ENCODE assay signal across 24 cellular contexts in genomic region chr10:85617751-85618150, GRCh38.
DNase-seq lines count a peak whose midpoint lies in the region; ATAC-seq and TF ChIP-seq lines count a peak whose summit lies in the region.
"Had no signal": no experiment of that assay in that cellular context is flagged by ENCODE, and none has a peak within 500 bp of the region (broad histone marks: within the 10 kb centered on the region; RNA-seq: fewer than 3 reads in every experiment).

No MANE protein-coding gene starts in this region.

- no peak overlapping the region for H2AK5ac ChIP-seq in neuronal stem cell (ENCODE audit: low read depth, low read length)

- H3K9me3 Mint-ChIP-seq in endodermal cell: no peaks in the 10 kb centered on the region
- H3K9me3 Mint-ChIP-seq: CD4-positive, alpha-beta memory T cell; CD4-positive, CD25-positive, alpha-beta regulatory T cell; CD8-positive, alpha-beta memory T cell had no signal

- no peak overlapping the region for H3K4ac ChIP-seq in neuronal stem cell (ENCODE audit: low read length)

- H3K4me3 ChIP-seq in right cardiac atrium (ENCODE audit: low read length) (no peak overlapping the region), endodermal cell (ENCODE audit: low read length) (no peak overlapping the region), neuronal stem cell (ENCODE audit: low read length in 2 of 2) (no peak overlapping the region), MM.1S (ENCODE audit: low read length) (no peak overlapping the region)
- H3K4me3 ChIP-seq: BLaER1, GM12878 had no signal

- H3K79me2 ChIP-seq in MM.1S (ENCODE audit: low read length): no peaks in the 10 kb centered on the region

- H2BK120ac ChIP-seq in neuronal stem cell (ENCODE audit: low read depth, low read length): no peak overlapping the region

- no peak overlapping the region for H3K14ac ChIP-seq in neuronal stem cell (ENCODE audit: low read length)

- intact Hi-C loops in cardiac septum (cut with DNase I): no loop called here
- intact Hi-C loops in right cardiac atrium (cut with DNase I): no loop called here

- H3K23ac ChIP-seq in neuronal stem cell (ENCODE audit: low read depth, low read length, poor library complexity): no peak overlapping the region

- H3K27ac ChIP-seq in right cardiac atrium (ENCODE audit: low read length) (no peak overlapping the region), endodermal cell (ENCODE audit: low read depth, low read length) (no peak overlapping the region), neuronal stem cell (replicated peaks; ENCODE audit: low read length) (no peak overlapping the region), MM.1S (ENCODE audit: low read length) (no peak overlapping the region)
- H3K27ac ChIP-seq: BLaER1 had no signal

- H4K8ac ChIP-seq in neuronal stem cell (ENCODE audit: low read depth, low read length): no peak overlapping the region

- no peaks in the 10 kb centered on the region for H3K27me3 ChIP-seq in right cardiac atrium (ENCODE audit: control insufficient read depth, insufficient read depth)
- H3K27me3 ChIP-seq in endodermal cell (ENCODE audit: control insufficient read depth, insufficient read depth, low read length, poor library complexity, severe bottlenecking): no peaks in the 10 kb centered on the region
- H3K27me3 ChIP-seq in neuronal stem cell (ENCODE audit: control insufficient read depth in 3 of 3, insufficient read depth in 3 of 3, low read depth in 1 of 3, low read length in 3 of 3): no peaks in the 10 kb centered on the region
- no peaks in the 10 kb centered on the region for H3K27me3 ChIP-seq in MM.1S (replicated peaks; ENCODE audit: insufficient read depth, low read length)
- H3K27me3 ChIP-seq: BE2C, BLaER1 had no signal

- H3K18ac ChIP-seq in neuronal stem cell (ENCODE audit: low read length): peak overlapping the region; percentile 7

- H3K9me3 ChIP-seq in right cardiac atrium (ENCODE audit: control insufficient read depth, low read length): no peaks in the 10 kb centered on the region
- H3K9me3 ChIP-seq in endodermal cell (ENCODE audit: control insufficient read depth, low read length): no peaks in the 10 kb centered on the region
- H3K9me3 ChIP-seq in neuronal stem cell (replicated peaks in 1 of 2; ENCODE audit: control insufficient read depth in 2 of 2, insufficient read depth in 1 of 2, low read depth in 1 of 2, low read length in 2 of 2): no peaks in the 10 kb centered on the region
- no peaks in the 10 kb centered on the region for H3K9me3 ChIP-seq in MM.1S (replicated peaks; ENCODE audit: insufficient read depth, low read length)
- H3K9me3 ChIP-seq: BE2C, BLaER1 had no signal

- H2BK15ac ChIP-seq in neuronal stem cell (ENCODE audit: low read length): no peak overlapping the region

- H4K20me1 ChIP-seq in MM.1S (ENCODE audit: insufficient read depth, low read length): no peaks in the 10 kb centered on the region
- H4K20me1 ChIP-seq: BLaER1 had no signal

- WGBS in right cardiac atrium: 92% methylated on average over 3 of the region's 3 CpGs
- 92 to 95% methylated on average over 2 to 3 of the region's 3 CpGs for WGBS in endodermal cell (ENCODE audit: insufficient coverage in 1 of 2, insufficient read length in 1 of 2), 2 experiments
- WGBS in neuronal stem cell (ENCODE audit: extremely low coverage in 2 of 2, insufficient read length in 2 of 2, insufficient replicate concordance in 1 of 2), 2 donors: no CpG with 5 or more reads among the region's 3 CpGs

- H3F3A ChIP-seq in MM.1S (ENCODE audit: insufficient read depth, low read length): peaks cover under 1% of the 10 kb centered on the region; the same call in 1 of the 2 replicates

- DNase-seq in cardiac septum (ENCODE audit: low spot score) (peak; percentile 54), right cardiac atrium (no peak), endodermal cell (peak; percentile 20), neuronal stem cell (ENCODE audit: low spot score) (no peak), MM.1S (no peak)
- DNase-seq: 8988T; ACHN; BE2C; C1 segment of cervical spinal cord; CD4-positive, alpha-beta memory T cell; CD4-positive, CD25-positive, alpha-beta regulatory T cell; CD8-positive, alpha-beta memory T cell; COR-L47; DMS 273 treated with DMSO at 0.1 percent for 48 hours; DMS153; DMS53; DMS79; DND-41; EL; GDM1 had no signal

- H3K4me2 ChIP-seq in neuronal stem cell (ENCODE audit: insufficient read depth, low read length, poor library complexity, severe bottlenecking): no peak overlapping the region
- no peak overlapping the region for H3K4me2 ChIP-seq in MM.1S (ENCODE audit: low read depth, low read length)
- H3K4me2 ChIP-seq: BLaER1 had no signal

- no peaks in the 10 kb centered on the region for H3K9me2 ChIP-seq in MM.1S (replicated peaks; ENCODE audit: insufficient read depth, low read length)

- H3K9ac ChIP-seq in endodermal cell (ENCODE audit: extremely low read depth, low read length, poor library complexity, severe bottlenecking) (no peak overlapping the region), neuronal stem cell (ENCODE audit: low read depth, low read length, poor library complexity) (no peak overlapping the region), MM.1S (ENCODE audit: low read length) (no peak overlapping the region)
- H3K9ac ChIP-seq: BLaER1 had no signal

- ATAC-seq in right cardiac atrium: no peak
- no peak for ATAC-seq in activated CD4-positive, CD25-positive, alpha-beta regulatory T cell treated with anti-CD3 and anti-CD28 coated beads, Interleukin-2, amount 50 U/mL, for 24 hours
- ATAC-seq: GM12878 had no signal

- H3K4me1 ChIP-seq in right cardiac atrium (ENCODE audit: control insufficient read depth, insufficient read depth, low read length) (no peaks in the 10 kb centered on the region), endodermal cell (ENCODE audit: control insufficient read depth, insufficient read depth, low read length) (no peaks in the 10 kb centered on the region), neuronal stem cell (ENCODE audit: control insufficient read depth in 2 of 2, insufficient read depth in 1 of 2, low read depth in 1 of 2, low read length in 2 of 2) (no peaks in the 10 kb centered on the region), MM.1S (ENCODE audit: low read length) (peaks cover 11% of the 10 kb centered on the region)
- H3K4me1 ChIP-seq: BE2C had no signal

- H3K4me1 Mint-ChIP-seq in endodermal cell: no peaks in the 10 kb centered on the region
- H3K4me1 Mint-ChIP-seq: CD14-positive monocyte had no signal

- TF ChIP-seq CTCF in endodermal cell (conservative IDR thresholded peaks at IDR 0.05) (no peak), MM.1S (IDR thresholded peaks at IDR 0.05; ENCODE audit: low read length) (no peak)

- no peaks in the 10 kb centered on the region for H3K79me1 ChIP-seq in neuronal stem cell (ENCODE audit: low read depth, low read length)

- H3K4me3 Mint-ChIP-seq in endodermal cell: no peak overlapping the region
- H3K4me3 Mint-ChIP-seq: CD14-positive monocyte; CD4-positive, alpha-beta memory T cell; CD8-positive, alpha-beta memory T cell had no signal

- H2AFZ ChIP-seq in neuronal stem cell (ENCODE audit: low read length): no peak overlapping the region
- no peak overlapping the region for H2AFZ ChIP-seq in MM.1S (ENCODE audit: low read length)

- no peaks in the 10 kb centered on the region for H3K36me3 ChIP-seq in endodermal cell (ENCODE audit: control insufficient read depth, insufficient read depth, low read length)
- no peaks in the 10 kb centered on the region for H3K36me3 ChIP-seq in neuronal stem cell (replicated peaks in 1 of 2; ENCODE audit: control insufficient read depth in 2 of 2, insufficient read depth in 2 of 2, low read length in 2 of 2)
- H3K36me3 ChIP-seq in MM.1S (replicated peaks; ENCODE audit: insufficient read depth, low read length): no peaks in the 10 kb centered on the region
- H3K36me3 ChIP-seq: BE2C, BLaER1 had no signal

- H3K27me3 Mint-ChIP-seq in endodermal cell (ENCODE audit: insufficient read depth): peaks cover 2% of the 10 kb centered on the region
- H3K27me3 Mint-ChIP-seq: CD4-positive, CD25-positive, alpha-beta regulatory T cell had no signal

- no peaks in the 10 kb centered on the region for H3K36me3 Mint-ChIP-seq in endodermal cell (ENCODE audit: low read depth)
- H3K36me3 Mint-ChIP-seq: CD14-positive monocyte; CD4-positive, alpha-beta memory T cell; CD4-positive, CD25-positive, alpha-beta regulatory T cell; CD8-positive, alpha-beta memory T cell had no signal

- no peak overlapping the region for H2BK5ac ChIP-seq in neuronal stem cell (ENCODE audit: low read length)

- H3K27ac Mint-ChIP-seq in endodermal cell: no peak overlapping the region
- H3K27ac Mint-ChIP-seq: CD4-positive, alpha-beta memory T cell; CD8-positive, alpha-beta memory T cell had no signal

- H2BK12ac ChIP-seq in neuronal stem cell (ENCODE audit: low read length): no peak overlapping the region

- H4K91ac ChIP-seq in neuronal stem cell (ENCODE audit: low read depth, low read length, poor library complexity): no peak overlapping the region

Comparison
In these comparisons a context has a peak if more than half of its experiments do, and no peak if none do; other contexts are left out.
1. DNase-seq: peak in cardiac septum (single experiment) and endodermal cell (single experiment); none in right cardiac atrium (0 of 3), neuronal stem cell (single experiment) and MM.1S (single experiment).